Comparison of ENCODE assay signal across 19 cellular contexts in genomic region chr9:127144670-127145458, GRCh38. TPM values are rescaled to one million over a fixed set of nuclear protein-coding genes. Genes with fewer than 3 reads are reported as not detected.
DNase-seq lines count a peak whose midpoint lies in the region; ATAC-seq and TF ChIP-seq lines count a peak whose summit lies in the region.
"Had no signal": no experiment of that assay in that cellular context is flagged by ENCODE, and none has a peak within 500 bp of the region (broad histone marks: within the 10 kb centered on the region; RNA-seq: fewer than 3 reads in every experiment).

No MANE protein-coding gene starts in this region.

- H3K9me3 ChIP-seq in adrenal gland (replicated peaks in 1 of 3) (no peaks in the 10 kb centered on the region), stomach (no peaks in the 10 kb centered on the region)

- DNase-seq in NCI-H2029 (lab: John Stamatoyannopoulos, UW) (peak; percentile 38), NCI-H2029 treated with DMSO at 0.1 percent for 48 hours (lab: John Stamatoyannopoulos, UW) (no peak), adrenal gland (peak in 4 of 7 donors; percentile 7 to 63 (median 22)), islet precursor cell (peak; percentile 45), stomach (no peak), HFFc6 (no peak)
- DNase-seq: activated CD8-positive, alpha-beta T cell treated with anti-CD3 and anti-CD28 coated beads for 36 hours; activated gamma-delta T cell treated with Interleukin-2 at 50 U/mL for 16 hours; C1 segment of cervical spinal cord; dermis blood vessel endothelial cell; DMS79 treated with DMSO at 0.1 percent for 48 hours; MM.1S; NCI-H2227 treated with DMSO at 0.1 percent for 48 hours; occipital lobe; PC-3; stimulated activated naive CD8-positive, alpha-beta T cell treated with anti-CD3 and anti-CD28 coated beads, Interleukin-15, Interleukin-2, amounts not matched to agents 100 U/mL and 50 U/mL, for 24 hours had no signal

- H3K27me3 ChIP-seq in adrenal gland (no peaks in the 10 kb centered on the region), stomach (no peaks in the 10 kb centered on the region)

- TF ChIP-seq EP300 in stomach (IDR thresholded peaks at IDR 0.05), result no peak

- H3K27ac ChIP-seq in adrenal gland (peak overlapping the region in 1 of 5 donors; percentile 47), stomach (peak overlapping the region in 3 of 5 donors; percentile 29 to 71 (median 36))
- H3K27ac ChIP-seq: 22Rv1 had no signal

- WGBS in adrenal gland, 4 donors, result 84 to 90% (median 88%) methylated on average over 6 to 8 of the region's 8 CpGs
- WGBS in stomach, 5 donors, result 74 to 86% (median 83%) methylated on average over 7 to 8 of the region's 8 CpGs

- H3K27ac Mint-ChIP-seq in HFFc6, result no peak overlapping the region
- H3K27ac Mint-ChIP-seq: activated CD8-positive, alpha-beta T cell treated with anti-CD3 and anti-CD28 coated beads for 36 hours had no signal

- no peak overlapping the region for H3K4me3 ChIP-seq in adrenal gland
- H3K4me3 ChIP-seq in stomach, result no peak overlapping the region

- H3K9me3 Mint-ChIP-seq in HFFc6, result no peaks in the 10 kb centered on the region

- TF ChIP-seq CTCF in adrenal gland (IDR thresholded peaks at IDR 0.05), result no peak
- no peak for TF ChIP-seq CTCF in stomach (IDR thresholded peaks at IDR 0.05)
- no peak for TF ChIP-seq CTCF in HFFc6 (IDR thresholded peaks at IDR 0.05)

- TF ChIP-seq POLR2A in adrenal gland (IDR thresholded peaks at IDR 0.05) (no peak), stomach (IDR thresholded peaks at IDR 0.05) (no peak)

- H3K4me1 Mint-ChIP-seq in HFFc6 (ENCODE audit: low read depth), result 0 out of 2 replicates have a peak, but pooled peaks cover 4% of the 10 kb centered on the region

- ATAC-seq in HG02678 (IDR thresholded peaks at IDR 0.05; ENCODE audit: unreplicated experiment), result no peak
- ATAC-seq in HG03159 (IDR thresholded peaks at IDR 0.05; ENCODE audit: unreplicated experiment), result no peak
- ATAC-seq: activated CD8-positive, alpha-beta T cell treated with anti-CD3 and anti-CD28 coated beads for 36 hours; PC-3; stimulated activated naive CD8-positive, alpha-beta T cell treated with anti-CD3 and anti-CD28 coated beads, Interleukin-15, Interleukin-2, amounts not matched to agents 100 U/mL and 50 U/mL, for 24 hours had no signal

- H3K4me3 Mint-ChIP-seq in HFFc6, result no peak overlapping the region
- H3K4me3 Mint-ChIP-seq: activated CD8-positive, alpha-beta T cell treated with anti-CD3 and anti-CD28 coated beads for 36 hours had no signal

- no peaks in the 10 kb centered on the region for H3K36me3 Mint-ChIP-seq in HFFc6 (ENCODE audit: low read depth)

- intact Hi-C loops in adrenal gland (cut with DNase I) (no loop called here), stomach (cut with DNase I; ENCODE audit: low total_unique reads) (no loop called here)

- H3K27me3 Mint-ChIP-seq in HFFc6 (ENCODE audit: insufficient read depth), result peaks cover 6% of the 10 kb centered on the region
- H3K27me3 Mint-ChIP-seq: activated CD8-positive, alpha-beta T cell treated with anti-CD3 and anti-CD28 coated beads for 36 hours had no signal

- H3K36me3 ChIP-seq in adrenal gland (replicated peaks in 1 of 2) (no peaks in the 10 kb centered on the region), stomach (no peaks in the 10 kb centered on the region)

- H3K4me1 ChIP-seq in adrenal gland (replicated peaks in 1 of 2), result no peaks in the 10 kb centered on the region
- no peaks in the 10 kb centered on the region for H3K4me1 ChIP-seq in stomach

RNA-seq across cellular contexts. Expression of gene ANGPTL2, which starts 22.4 kb away (rescaled TPM):
- total RNA-seq in adrenal gland (10 to 100 TPM in 7 of 8 donors, 1 to 10 TPM in 1; 9.7 to 32.6 (median 13.4) TPM), stomach (10 to 100 TPM in 4 of 5 donors, 1 to 10 TPM in 1; 7.8 to 26.3 (median 14.0) TPM)
- polyA plus RNA-seq in adrenal gland (10 to 100 TPM in 1 of 3 donors, 1 to 10 TPM in 2; 5.6 to 10.3 (median 8.4) TPM), stomach (1 to 10 TPM; 5.7 to 6.1 (median 5.7) TPM)
- 10 to 100 TPM; 15.0 to 20.9 (median 19.4) TPM for total RNA-seq in HFFc6 (2021; fragmentation: NEBNext Ultra II Directional; extraction: Animal tissue kit (Norgen Biotek cat#: 25700))
- total RNA-seq: activated CD8-positive, alpha-beta T cell treated with anti-CD3 and anti-CD28 coated beads for 36 hours had no signal

Comparison
In these comparisons a context has a peak if more than half of its experiments do, and no peak if none do; other contexts are left out.
1. DNase-seq: peak in NCI-H2029 (single experiment), adrenal gland (4 of 7) and islet precursor cell (single experiment); none in NCI-H2029 treated with DMSO at 0.1 percent for 48 hours (single experiment), stomach (single experiment) and HFFc6 (single experiment).